Comparison of ENCODE assay signal across 10 cellular contexts in genomic region chr17:44793885-44794698, GRCh38. TPM values are rescaled to one million over a fixed set of nuclear protein-coding genes. Genes with fewer than 3 reads are reported as not detected.
DNase-seq lines count a peak whose midpoint lies in the region; ATAC-seq, FAIRE-seq and TF ChIP-seq lines count a peak whose summit lies in the region.
"Had no signal": no experiment of that assay in that cellular context is flagged by ENCODE, and none has a peak within 500 bp of the region (broad histone marks: within the 10 kb centered on the region; RNA-seq: fewer than 3 reads in every experiment).

No MANE protein-coding gene starts in this region.

- H3K36me3 ChIP-seq in kidney (ENCODE audit: control insufficient read depth in 1 of 2, insufficient read depth in 2 of 2, low read length in 2 of 2), result no peaks in the 10 kb centered on the region
- no peaks in the 10 kb centered on the region for H3K36me3 ChIP-seq in smooth muscle cell (ENCODE audit: low read depth)
- no peaks in the 10 kb centered on the region for H3K36me3 ChIP-seq in CD4-positive, alpha-beta memory T cell (ENCODE audit: insufficient read depth, low read length)
- H3K36me3 ChIP-seq: pancreas had no signal

- POLR2A ChIA-PET in CD4-positive, alpha-beta memory T cell (lab: Charles Lee; ENCODE audit: partially characterized antibody), result no interaction called here

- H3K9me3 ChIP-seq in kidney (ENCODE audit: control insufficient read depth in 1 of 2, low read length in 2 of 2) (no peaks in the 10 kb centered on the region), smooth muscle cell (replicated peaks; ENCODE audit: low read depth) (no peaks in the 10 kb centered on the region)
- H3K9me3 ChIP-seq in CD4-positive, alpha-beta memory T cell (ENCODE audit: control insufficient read depth in 1 of 2, low read length in 2 of 2), result no peaks in the 10 kb centered on the region
- H3K9me3 ChIP-seq: pancreas had no signal

- FAIRE-seq in HTR-8/SVneo (lab: Jason Lieb, UNC) (peak; percentile 33), kidney (lab: Jason Lieb, UNC) (no peak)
- FAIRE-seq: pancreas had no signal

- ATAC-seq in HG02870 (IDR thresholded peaks at IDR 0.05; ENCODE audit: unreplicated experiment), result no peak

- H3K9ac ChIP-seq in kidney (ENCODE audit: low read length in 2 of 2), result no peak overlapping the region
- peak overlapping the region; percentile 89 for H3K9ac ChIP-seq in smooth muscle cell (ENCODE audit: low read depth)

- peak overlapping the region; percentile 98 for H3K27ac Mint-ChIP-seq in chondrocyte (ENCODE audit: unreplicated experiment)
- no peak overlapping the region for H3K27ac Mint-ChIP-seq in CD4-positive, alpha-beta memory T cell
- no peak overlapping the region for H3K27ac Mint-ChIP-seq in activated CD4-positive, alpha-beta T cell treated with anti-CD3 and anti-CD28 coated beads, Interleukin-2, amount 10 ng/mL, durations not matched to agents 24 days and 14 days

- peak overlapping the region; percentile 26 for H3K4me3 Mint-ChIP-seq in chondrocyte (ENCODE audit: unreplicated experiment)
- no peak overlapping the region for H3K4me3 Mint-ChIP-seq in CD4-positive, alpha-beta memory T cell
- H3K4me3 Mint-ChIP-seq in activated CD4-positive, alpha-beta T cell treated with anti-CD3 and anti-CD28 coated beads, Interleukin-2, amount 10 ng/mL, durations not matched to agents 24 days and 14 days, result no peak overlapping the region

- no peak overlapping the region for H3K4me3 ChIP-seq in kidney (ENCODE audit: low read length in 2 of 2)
- no peak overlapping the region for H3K4me3 ChIP-seq in smooth muscle cell
- H3K4me3 ChIP-seq in CD4-positive, alpha-beta memory T cell (ENCODE audit: low read length in 2 of 2), result no peak overlapping the region
- H3K4me3 ChIP-seq: pancreas had no signal

- H3K36me3 Mint-ChIP-seq in chondrocyte (ENCODE audit: low read depth), result peaks cover 2% of the 10 kb centered on the region
- H3K36me3 Mint-ChIP-seq in CD4-positive, alpha-beta memory T cell, result no peaks in the 10 kb centered on the region
- H3K36me3 Mint-ChIP-seq in activated CD4-positive, alpha-beta T cell treated with anti-CD3 and anti-CD28 coated beads, Interleukin-2, amount 10 ng/mL, durations not matched to agents 24 days and 14 days (ENCODE audit: low read depth), result no peaks in the 10 kb centered on the region
- H3K36me3 Mint-ChIP-seq: activated naive CD4-positive, alpha-beta T cell treated with anti-CD3 and anti-CD28 coated beads, Interleukin-2, amount 50 U/mL, for 72 hours had no signal

- peaks cover 49% of the 10 kb centered on the region for H3K4me1 Mint-ChIP-seq in chondrocyte (ENCODE audit: low read depth)
- H3K4me1 Mint-ChIP-seq in CD4-positive, alpha-beta memory T cell, result no peaks in the 10 kb centered on the region
- peaks cover 14% of the 10 kb centered on the region for H3K4me1 Mint-ChIP-seq in activated CD4-positive, alpha-beta T cell treated with anti-CD3 and anti-CD28 coated beads, Interleukin-2, amount 10 ng/mL, durations not matched to agents 24 days and 14 days

- 83% methylated on average over 14 of the region's 14 CpGs for WGBS in smooth muscle cell (ENCODE audit: low lambda C conversion rate)

- H3K27me3 Mint-ChIP-seq in chondrocyte (ENCODE audit: low read depth), result no peaks in the 10 kb centered on the region
- peaks cover 3 to 10% of the 10 kb centered on the region in 2 donors for H3K27me3 Mint-ChIP-seq in CD4-positive, alpha-beta memory T cell
- peaks cover 3% of the 10 kb centered on the region for H3K27me3 Mint-ChIP-seq in activated CD4-positive, alpha-beta T cell treated with anti-CD3 and anti-CD28 coated beads, Interleukin-2, amount 10 ng/mL, durations not matched to agents 24 days and 14 days

- H3K27ac ChIP-seq in kidney (ENCODE audit: low read depth in 2 of 2, low read length in 2 of 2) (peak overlapping the region in 1 of 2 donors; percentile 7), smooth muscle cell (ENCODE audit: low read depth) (peak overlapping the region; percentile 97)
- H3K27ac ChIP-seq in CD4-positive, alpha-beta memory T cell (ENCODE audit: low read depth, low read length), result no peak overlapping the region
- H3K27ac ChIP-seq: pancreas had no signal

- H3K4me2 ChIP-seq in smooth muscle cell, result peak overlapping the region; percentile 62

- TF ChIP-seq CTCF in chondrocyte (IDR thresholded peaks at IDR 0.05) (peak; percentile 42), kidney (IDR thresholded peaks at IDR 0.05; ENCODE audit: borderline replicate concordance, extremely low read depth, insufficient read depth) (no peak), smooth muscle cell (IDR thresholded peaks at IDR 0.05; ENCODE audit: borderline replicate concordance, insufficient read depth, poor library complexity, severe bottlenecking) (no peak)

- intact Hi-C loops in kidney (cut with DNase I), result no loop called here
- intact Hi-C loops in CD4-positive, alpha-beta memory T cell (cut with micrococcal nuclease), result no loop called here
- intact Hi-C loops in activated CD4-positive, alpha-beta T cell treated with anti-CD3 and anti-CD28 coated beads, Interleukin-2, amount 10 ng/mL, durations not matched to agents 24 days and 14 days (cut with micrococcal nuclease), result no loop called here

- no peaks in the 10 kb centered on the region for H3K4me1 ChIP-seq in kidney (ENCODE audit: control insufficient read depth in 1 of 2, insufficient read depth in 1 of 2, low read depth in 1 of 2, low read length in 2 of 2)
- H3K4me1 ChIP-seq in smooth muscle cell (ENCODE audit: low read depth), result peaks cover 6% of the 10 kb centered on the region
- H3K4me1 ChIP-seq in CD4-positive, alpha-beta memory T cell (ENCODE audit: insufficient read depth, low read length), result no peaks in the 10 kb centered on the region
- H3K4me1 ChIP-seq: pancreas had no signal

- H4K20me1 ChIP-seq in smooth muscle cell (ENCODE audit: low read depth), result no peaks in the 10 kb centered on the region

- H2AFZ ChIP-seq in smooth muscle cell (ENCODE audit: low read depth), result no peak overlapping the region

- peaks cover 19% of the 10 kb centered on the region for H3F3A ChIP-seq in smooth muscle cell (ENCODE audit: low read depth)

- H3K9me3 Mint-ChIP-seq in chondrocyte (ENCODE audit: low read depth), result no peaks in the 10 kb centered on the region
- H3K9me3 Mint-ChIP-seq in CD4-positive, alpha-beta memory T cell, result no peaks in the 10 kb centered on the region
- no peaks in the 10 kb centered on the region for H3K9me3 Mint-ChIP-seq in activated CD4-positive, alpha-beta T cell treated with anti-CD3 and anti-CD28 coated beads, Interleukin-2, amount 10 ng/mL, durations not matched to agents 24 days and 14 days
- H3K9me3 Mint-ChIP-seq: activated naive CD4-positive, alpha-beta T cell treated with anti-CD3 and anti-CD28 coated beads, Interleukin-2, amount 50 U/mL, for 72 hours had no signal

- no peaks in the 10 kb centered on the region for H3K79me2 ChIP-seq in smooth muscle cell (ENCODE audit: low read depth)

- no peaks in the 10 kb centered on the region for H3K27me3 ChIP-seq in smooth muscle cell (ENCODE audit: low read depth)
- H3K27me3 ChIP-seq in CD4-positive, alpha-beta memory T cell (ENCODE audit: insufficient read depth, low read length), result no peaks in the 10 kb centered on the region
- H3K27me3 ChIP-seq: pancreas had no signal

- DNase-seq in HTR-8/SVneo (ENCODE audit: insufficient read length, low spot score) (no peak), chondrocyte (ENCODE audit: low spot score) (no peak), kidney (peak; percentile 12), smooth muscle cell (lab: John Stamatoyannopoulos, UW; ENCODE audit: unreplicated experiment) (no peak), pons (ENCODE audit: low spot score) (no peak)
- DNase-seq in CD4-positive, alpha-beta memory T cell, result no peak
- no peak for DNase-seq in activated CD4-positive, alpha-beta T cell treated with anti-CD3 and anti-CD28 coated beads, Interleukin-2, amount 10 ng/mL, durations not matched to agents 24 days and 14 days
- DNase-seq: pancreas had no signal

- CTCF ChIA-PET in CD4-positive, alpha-beta memory T cell (lab: Charles Lee; ENCODE audit: partially characterized antibody), result interaction anchor here (0.9 kb wide), 1 partner anchor 17 kb away, joined by 3 read pairs; no protein-coding TSS in a partner anchor

RNA-seq across cellular contexts. Expression of gene ADAM11, which starts 35.3 kb away (rescaled TPM):
- 0.44 to 0.49 TPM (median 0.47 TPM) in 3 replicates for total RNA-seq in chondrocyte
- 0.28 TPM for total RNA-seq in kidney
- polyA plus RNA-seq in kidney (ENCODE audit: insufficient read depth, low read depth, low replicate concordance), result 0.24 TPM
- total RNA-seq in smooth muscle cell, result 0.40 TPM in 1 of 2 replicates, not detected in the other
- 0.27 and 0.48 TPM in 2 replicates for polyA plus RNA-seq in smooth muscle cell
- under 1 TPM; 0.72 to 0.90 TPM for total RNA-seq in CD4-positive, alpha-beta memory T cell
- under 1 TPM; 0.03 to 0.09 TPM for polyA plus RNA-seq in CD4-positive, alpha-beta memory T cell
- 0.12 TPM in 2 replicates for total RNA-seq in activated CD4-positive, alpha-beta T cell treated with anti-CD3 and anti-CD28 coated beads, Interleukin-2, amount 10 ng/mL, durations not matched to agents 24 days and 14 days

RNA-seq across cellular contexts. Expression of gene GJC1, which starts 36.0 kb away (rescaled TPM):
- total RNA-seq in chondrocyte, result 26.8 to 50.5 TPM (median 46.4 TPM) in 3 replicates
- total RNA-seq in kidney, result 6.5 TPM
- polyA plus RNA-seq in kidney (ENCODE audit: insufficient read depth, low read depth, low replicate concordance), result 1.8 TPM
- 9.2 and 16.1 TPM in 2 replicates for total RNA-seq in smooth muscle cell
- 6.3 and 8.0 TPM in 2 replicates for polyA plus RNA-seq in smooth muscle cell
- total RNA-seq in CD4-positive, alpha-beta memory T cell, result not detected
- not detected for polyA plus RNA-seq in CD4-positive, alpha-beta memory T cell
- 6.1 and 7.5 TPM in 2 replicates for total RNA-seq in activated CD4-positive, alpha-beta T cell treated with anti-CD3 and anti-CD28 coated beads, Interleukin-2, amount 10 ng/mL, durations not matched to agents 24 days and 14 days

RNA-seq across cellular contexts. Expression of gene HIGD1B, which starts 53.6 kb away (rescaled TPM):
- 0.82 to 0.97 TPM in 2 of 3 replicates, not detected in the other for total RNA-seq in chondrocyte
- 2.2 TPM for total RNA-seq in kidney
- polyA plus RNA-seq in kidney (ENCODE audit: insufficient read depth, low read depth, low replicate concordance), result 3.2 TPM
- total RNA-seq in smooth muscle cell, result not detected in 2 replicates
- polyA plus RNA-seq in smooth muscle cell, result 0.39 and 0.61 TPM in 2 replicates
- not detected for total RNA-seq in CD4-positive, alpha-beta memory T cell
- polyA plus RNA-seq in CD4-positive, alpha-beta memory T cell, result not detected
- not detected in 2 replicates for total RNA-seq in activated CD4-positive, alpha-beta T cell treated with anti-CD3 and anti-CD28 coated beads, Interleukin-2, amount 10 ng/mL, durations not matched to agents 24 days and 14 days
- total RNA-seq: activated naive CD4-positive, alpha-beta T cell treated with anti-CD3 and anti-CD28 coated beads, Interleukin-2, amount 50 U/mL, for 72 hours had no signal
